ENCODE assay signal across 7 cellular contexts in the genomic region with DNA sequence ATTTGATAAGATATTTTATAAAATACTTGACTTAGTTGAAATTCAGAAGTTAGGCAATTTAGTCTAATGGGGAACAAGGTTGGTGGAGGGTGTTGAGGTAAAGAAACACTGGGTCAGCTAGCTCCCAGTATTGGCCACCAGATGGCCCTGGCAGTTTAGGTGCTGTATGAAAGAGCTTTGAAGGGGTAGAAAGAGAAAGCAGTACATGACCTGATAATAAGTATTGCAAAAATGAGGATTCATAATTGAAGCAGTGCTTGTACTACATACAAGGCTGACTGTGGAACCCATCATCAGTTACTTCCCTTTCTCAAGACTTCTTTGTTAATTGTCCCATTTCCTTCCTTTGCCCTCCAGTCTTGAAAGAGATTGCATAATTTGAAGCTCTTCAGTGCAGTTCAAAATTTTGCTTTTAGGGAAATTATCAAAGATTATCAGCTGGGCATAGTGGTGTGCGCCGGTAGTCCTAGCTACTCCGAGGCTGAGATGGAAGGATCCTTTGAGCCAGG. TPM values are rescaled to one million over a fixed set of nuclear protein-coding genes. Genes with fewer than 3 reads are reported as not detected.
A peak's percentile ranks its signal among the peaks of the same experiment; 100 is the strongest.
DNase-seq lines count a peak whose midpoint lies in the region; TF ChIP-seq lines count a peak whose summit lies in the region.

No MANE protein-coding gene starts in this region.

- no peak overlapping the region for H3K4me3 ChIP-seq in fibroblast of mammary gland (ENCODE audit: control insufficient read depth, low read depth, low read length)

- no peak overlapping the region for H3K4me3 Mint-ChIP-seq in progenitor cell of endocrine pancreas (ENCODE audit: low read depth)

- no peaks in the 10 kb centered on the region for H3K4me1 Mint-ChIP-seq in progenitor cell of endocrine pancreas (ENCODE audit: low read depth)

- no peak overlapping the region for H3K27ac Mint-ChIP-seq in progenitor cell of endocrine pancreas

- in situ Hi-C loops in KBM-7 (cut with MboI; ENCODE audit: low pct_unique_long_range_greater_than_20kb, low sequenced_read_pairs): no loop called here

- DNase-seq in ELF-1 (ENCODE audit: low read depth, low spot score): peak; percentile 19
- DNase-seq in KBM-7: peak; percentile 88
- peak; percentile 18 for DNase-seq in SK-N-DZ (ENCODE audit: low spot score)
- DNase-seq in fibroblast of mammary gland (ENCODE audit: low read depth): peak; percentile 45
- no peak for DNase-seq in progenitor cell of endocrine pancreas (ENCODE audit: low spot score, unreplicated experiment)
- no peak for DNase-seq in NCI-H1694 treated with DMSO at 0.1 percent for 48 hours (lab: John Stamatoyannopoulos, UW)
- no peak for DNase-seq in GM19238 (ENCODE audit: insufficient read length, low spot score)

- peak; percentile 63 for TF ChIP-seq CTCF in fibroblast of mammary gland (conservative IDR thresholded peaks at IDR 0.05; ENCODE audit: control insufficient read depth, insufficient read depth, low read depth, low read length)
- TF ChIP-seq CTCF in progenitor cell of endocrine pancreas (IDR thresholded peaks at IDR 0.05; ENCODE audit: unreplicated experiment): peak; percentile 66

- H3K9me3 Mint-ChIP-seq in progenitor cell of endocrine pancreas (ENCODE audit: low read depth): no peaks in the 10 kb centered on the region

- no peaks in the 10 kb centered on the region for H3K27me3 Mint-ChIP-seq in progenitor cell of endocrine pancreas

- H3K36me3 Mint-ChIP-seq in progenitor cell of endocrine pancreas (ENCODE audit: insufficient read depth): no peaks in the 10 kb centered on the region

RNA-seq across cellular contexts. Expression of a gene that starts 29.4 kb away (rescaled TPM):
- 1.00 and 1.2 TPM in 2 replicates for polyA plus RNA-seq in SK-N-DZ (2014; cell fraction: cytosol; rRNA removed)
- 0.86 and 2.2 TPM in 2 replicates for polyA plus RNA-seq in SK-N-DZ (2014; cell fraction: nucleus; rRNA removed)
- 18.0 and 20.2 TPM in 2 replicates for total RNA-seq in progenitor cell of endocrine pancreas

Comparison
In these comparisons a context has a peak if more than half of its experiments do, and no peak if none do; other contexts are left out.
1. DNase-seq: peak in ELF-1 (single experiment), KBM-7 (single experiment), SK-N-DZ (single experiment) and fibroblast of mammary gland (single experiment); none in progenitor cell of endocrine pancreas (single experiment), NCI-H1694 treated with DMSO at 0.1 percent for 48 hours (single experiment) and GM19238 (single experiment).